In genomic region chr3:125189378-125190165, GRCh38 we compare ENCODE assay signal across 18 cellular contexts. TPM values are rescaled to one million over a fixed set of nuclear protein-coding genes. Genes with fewer than 3 reads are reported as not detected.
DNase-seq lines count a peak whose midpoint lies in the region; ATAC-seq, FAIRE-seq and TF ChIP-seq lines count a peak whose summit lies in the region.
"Had no signal": no experiment of that assay in that cellular context is flagged by ENCODE, and none has a peak within 500 bp of the region (broad histone marks: within the 10 kb centered on the region; RNA-seq: fewer than 3 reads in every experiment).

No MANE protein-coding gene starts in this region.

- H3K79me2 ChIP-seq in GM23338 (replicated peaks; ENCODE audit: insufficient read depth): no peaks in the 10 kb centered on the region

- H3K27me3 ChIP-seq in GM23338 (ENCODE audit: insufficient read depth): no peaks in the 10 kb centered on the region
- no peaks in the 10 kb centered on the region for H3K27me3 ChIP-seq in neuronal stem cell (ENCODE audit: control insufficient read depth in 3 of 3, insufficient read depth in 3 of 3, low read depth in 1 of 3, low read length in 3 of 3)
- H3K27me3 ChIP-seq in esophagus muscularis mucosa: no peaks in the 10 kb centered on the region
- H3K27me3 ChIP-seq: BLaER1 had no signal

- no peak; the same call in 2 of the 3 replicates for ATAC-seq in GM23338
- ATAC-seq in effector memory CD8-positive, alpha-beta T cell (replicated peaks): no peak

- H2BK15ac ChIP-seq in neuronal stem cell (ENCODE audit: low read length): no peak overlapping the region

- H3K14ac ChIP-seq in neuronal stem cell (ENCODE audit: low read length): no peak overlapping the region

- H3K4me1 ChIP-seq in GM23338 (ENCODE audit: insufficient read depth) (peaks cover 11% of the 10 kb centered on the region), neuronal stem cell (ENCODE audit: control insufficient read depth in 2 of 2, insufficient read depth in 1 of 2, low read depth in 1 of 2, low read length in 2 of 2) (peaks cover 8 to 11% of the 10 kb centered on the region in 2 donors), esophagus muscularis mucosa (peaks cover 0 to 15% (median 8%) of the 10 kb centered on the region in 4 donors)

- no peak overlapping the region for H3K9ac ChIP-seq in neuronal stem cell (ENCODE audit: low read depth, low read length, poor library complexity)
- H3K9ac ChIP-seq: BLaER1 had no signal

- H2AFZ ChIP-seq in GM23338 (no peak overlapping the region), neuronal stem cell (ENCODE audit: low read length) (no peak overlapping the region)

- H2BK120ac ChIP-seq in neuronal stem cell (ENCODE audit: low read depth, low read length): no peak overlapping the region

- peaks cover 8% of the 10 kb centered on the region for H3K27me3 Mint-ChIP-seq in GM23338 (ENCODE audit: insufficient read depth, low read depth, poor library complexity)
- H3K27me3 Mint-ChIP-seq in effector memory CD8-positive, alpha-beta T cell: no peaks in the 10 kb centered on the region
- H3K27me3 Mint-ChIP-seq: IgD-negative memory B cell had no signal

- no peak overlapping the region for H3K4me2 ChIP-seq in GM23338
- no peak overlapping the region for H3K4me2 ChIP-seq in neuronal stem cell (ENCODE audit: insufficient read depth, low read length, poor library complexity, severe bottlenecking)
- H3K4me2 ChIP-seq: BLaER1 had no signal

- H3K4me3 ChIP-seq in GM23338: no peak overlapping the region
- no peak overlapping the region for H3K4me3 ChIP-seq in neuronal stem cell (ENCODE audit: low read length in 2 of 2)
- no peak overlapping the region for H3K4me3 ChIP-seq in esophagus muscularis mucosa
- H3K4me3 ChIP-seq: BLaER1 had no signal

- H4K20me1 ChIP-seq in GM23338 (replicated peaks; ENCODE audit: insufficient read depth): no peaks in the 10 kb centered on the region
- H4K20me1 ChIP-seq: BLaER1 had no signal

- H4K91ac ChIP-seq in neuronal stem cell (ENCODE audit: low read depth, low read length, poor library complexity): no peak overlapping the region

- TF ChIP-seq CTCF in GM23338 (conservative IDR thresholded peaks at IDR 0.05; ENCODE audit: low read depth in 2 of 2) (no peak), esophagus muscularis mucosa (IDR thresholded peaks at IDR 0.05) (no peak)

- TF ChIP-seq POLR2A in erythroblast (IDR thresholded peaks at IDR 0.05; ENCODE audit: low read length) (no peak), esophagus muscularis mucosa (IDR thresholded peaks at IDR 0.05; ENCODE audit: low read depth) (no peak)

- H2AK5ac ChIP-seq in neuronal stem cell (ENCODE audit: low read depth, low read length): peak overlapping the region; percentile 21

- H3K9me3 Mint-ChIP-seq in GM23338: peaks cover 3% of the 10 kb centered on the region; the same call in 1 of the 3 replicates
- H3K9me3 Mint-ChIP-seq in effector memory CD8-positive, alpha-beta T cell: no peaks in the 10 kb centered on the region
- H3K9me3 Mint-ChIP-seq: CD14-positive monocyte, IgD-negative memory B cell had no signal

- no peak overlapping the region for H3K4me3 Mint-ChIP-seq in GM23338
- H3K4me3 Mint-ChIP-seq in effector memory CD8-positive, alpha-beta T cell: no peak overlapping the region
- H3K4me3 Mint-ChIP-seq: CD14-positive monocyte; CD4-positive, alpha-beta memory T cell; IgD-negative memory B cell had no signal

- no peaks in the 10 kb centered on the region for H3K9me2 ChIP-seq in GM23338 (ENCODE audit: insufficient read depth)

- H4K8ac ChIP-seq in neuronal stem cell (ENCODE audit: low read depth, low read length): no peak overlapping the region

- H3K36me3 Mint-ChIP-seq in GM23338 (ENCODE audit: low read depth): peaks cover 28% of the 10 kb centered on the region
- H3K36me3 Mint-ChIP-seq in effector memory CD8-positive, alpha-beta T cell (ENCODE audit: insufficient read depth): no peaks in the 10 kb centered on the region
- H3K36me3 Mint-ChIP-seq: CD14-positive monocyte; CD4-positive, alpha-beta memory T cell had no signal

- H3K4me1 Mint-ChIP-seq in GM23338: peaks cover 48% of the 10 kb centered on the region
- no peaks in the 10 kb centered on the region for H3K4me1 Mint-ChIP-seq in effector memory CD8-positive, alpha-beta T cell (ENCODE audit: low read depth in 2 of 2)
- H3K4me1 Mint-ChIP-seq: CD4-positive, alpha-beta memory T cell had no signal

- no peaks in the 10 kb centered on the region; the same call in 1 of the 2 replicates for H3F3A ChIP-seq in GM23338 (replicated peaks; ENCODE audit: low read depth)

- intact Hi-C loops in esophagus muscularis mucosa (cut with DNase I): no loop called here

- H3K27ac Mint-ChIP-seq in GM23338: no peak overlapping the region
- H3K27ac Mint-ChIP-seq in effector memory CD8-positive, alpha-beta T cell: no peak overlapping the region
- H3K27ac Mint-ChIP-seq: CD4-positive, alpha-beta memory T cell; IgD-negative memory B cell had no signal

- TF ChIP-seq EP300 in esophagus muscularis mucosa (IDR thresholded peaks at IDR 0.05): no peak

- H2BK5ac ChIP-seq in neuronal stem cell (ENCODE audit: low read length): no peak overlapping the region

- H3K18ac ChIP-seq in neuronal stem cell (ENCODE audit: low read length): no peak overlapping the region

- H3K79me1 ChIP-seq in neuronal stem cell (ENCODE audit: low read depth, low read length): no peaks in the 10 kb centered on the region

- WGBS in neuronal stem cell (ENCODE audit: extremely low coverage in 2 of 2, insufficient read length in 2 of 2, insufficient replicate concordance in 1 of 2), 2 donors: no CpG with 5 or more reads among the region's 7 CpGs
- WGBS in esophagus muscularis mucosa: 90% methylated on average over 7 of the region's 7 CpGs

- FAIRE-seq in urothelium cell line (lab: Jason Lieb, UNC): peak; percentile 70
- FAIRE-seq: H54 had no signal

- no peak overlapping the region for H2BK12ac ChIP-seq in neuronal stem cell (ENCODE audit: low read length)

- peak overlapping the region; percentile 6 for H3K23ac ChIP-seq in neuronal stem cell (ENCODE audit: low read depth, low read length, poor library complexity)

- no peak overlapping the region for H3K27ac ChIP-seq in GM23338 (ENCODE audit: low read depth)
- H3K27ac ChIP-seq in neuronal stem cell (replicated peaks; ENCODE audit: low read length): no peak overlapping the region
- H3K27ac ChIP-seq in esophagus muscularis mucosa (replicated peaks in 1 of 4): no peak overlapping the region
- H3K27ac ChIP-seq: BLaER1, HL-60 had no signal

- DNase-seq in GM23338 (ENCODE audit: low spot score) (no peak), erythroblast (lab: John Stamatoyannopoulos, UW) (peak; percentile 23 to 54), neuronal stem cell (ENCODE audit: low spot score) (no peak), urothelium cell line (ENCODE audit: low spot score) (no peak), esophagus muscularis mucosa (ENCODE audit: extremely low spot score) (no peak), SK-N-DZ (ENCODE audit: low spot score) (no peak)
- no peak for DNase-seq in effector memory CD8-positive, alpha-beta T cell
- DNase-seq: 8988T; CD4-positive, alpha-beta memory T cell; DMS153; DMS79; GDM1; HCEC 1CT had no signal

- no peaks in the 10 kb centered on the region; the same call in 1 of the 2 replicates for H3K36me3 ChIP-seq in GM23338 (ENCODE audit: insufficient read depth)
- no peaks in the 10 kb centered on the region for H3K36me3 ChIP-seq in neuronal stem cell (replicated peaks in 1 of 2; ENCODE audit: control insufficient read depth in 2 of 2, insufficient read depth in 2 of 2, low read length in 2 of 2)
- no peaks in the 10 kb centered on the region for H3K36me3 ChIP-seq in esophagus muscularis mucosa
- H3K36me3 ChIP-seq: BLaER1 had no signal

- H3K9me3 ChIP-seq in neuronal stem cell (replicated peaks in 1 of 2; ENCODE audit: control insufficient read depth in 2 of 2, insufficient read depth in 1 of 2, low read depth in 1 of 2, low read length in 2 of 2) (no peaks in the 10 kb centered on the region), esophagus muscularis mucosa (no peaks in the 10 kb centered on the region)
- H3K9me3 ChIP-seq: BLaER1 had no signal

- H3K4ac ChIP-seq in neuronal stem cell (ENCODE audit: low read length): no peak overlapping the region

RNA-seq across cellular contexts. Expression of gene SLC12A8, which starts 23.0 kb away (rescaled TPM):
- 10.1 and 15.9 TPM in 2 replicates for total RNA-seq in GM23338 (2014; rRNA removed; shearing (Covaris generic))
- 4.6 and 6.9 TPM in 2 replicates for polyA plus RNA-seq in GM23338 (2016; fragmentation: Nextera tagmentation; extraction: Ambion mirVana)
- 1.8 TPM for polyA plus RNA-seq in neuronal stem cell (2013, experiment 1 of 2)
- 1.9 TPM for polyA plus RNA-seq in neuronal stem cell (2013, experiment 2 of 2)
- 1 to 10 TPM in 2 of 4 donors, under 1 TPM in 1, not detected in 1; 0.46 to 2.9 (median 1.6) TPM for total RNA-seq in esophagus muscularis mucosa
- 2.5 and 2.6 TPM in 2 replicates for polyA plus RNA-seq in SK-N-DZ (2014; cell fraction: cytosol; rRNA removed)
- polyA plus RNA-seq in SK-N-DZ (2014; cell fraction: nucleus; rRNA removed): 2.6 and 3.3 TPM in 2 replicates
- total RNA-seq: CD4-positive, alpha-beta memory T cell had no signal
- polyA plus RNA-seq: CD4-positive, alpha-beta memory T cell; IgD-negative memory B cell had no signal

Comparison
In these comparisons a context has a peak if more than half of its experiments do, and no peak if none do; other contexts are left out.
1. DNase-seq: peak in erythroblast (2 of 2); none in GM23338 (single experiment), neuronal stem cell (single experiment), urothelium cell line (single experiment), effector memory CD8-positive, alpha-beta T cell (0 of 3), esophagus muscularis mucosa (single experiment) and SK-N-DZ (single experiment).